Comparison of ENCODE assay signal across 9 cellular contexts in the genomic region with DNA sequence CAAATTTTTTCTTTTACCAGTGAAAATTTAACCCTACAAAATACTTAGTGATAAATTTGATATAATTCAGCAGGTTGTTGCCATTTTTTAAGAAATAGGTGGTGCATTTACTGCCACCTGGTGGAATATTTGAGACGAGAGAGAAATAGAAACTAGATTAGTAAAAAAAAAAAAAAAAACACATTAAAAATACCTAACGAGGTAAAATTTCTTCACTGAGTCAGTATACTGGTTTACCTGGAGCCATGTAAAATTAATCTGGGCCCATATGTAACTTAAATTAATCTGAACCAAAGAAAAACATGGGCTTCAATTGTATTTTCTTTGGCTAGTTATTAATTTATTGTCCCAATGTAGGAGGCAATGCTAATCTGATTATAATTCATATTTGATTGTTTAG.
DNase-seq lines count a peak whose midpoint lies in the region; ATAC-seq and TF ChIP-seq lines count a peak whose summit lies in the region.
"Had no signal": no experiment of that assay in that cellular context is flagged by ENCODE, and none has a peak within 500 bp of the region (broad histone marks: within the 10 kb centered on the region; RNA-seq: fewer than 3 reads in every experiment).

No MANE protein-coding gene starts in this region.

- in situ Hi-C loops in GM13976 (cut with MboI; ENCODE audit: low sequenced_read_pairs, unreplicated experiment) = loop anchor here (10.0 kb wide), 1 partner anchor 630 kb away; no protein-coding TSS in a partner anchor

- peak overlapping the region; percentile 70 for H2AFZ ChIP-seq in PC-3 (ENCODE audit: low read length)

- DNase-seq in AG08395 (ENCODE audit: low spot score) (peak; percentile 24), GM13976 (ENCODE audit: low spot score) (no peak), PC-3 (peak; percentile 53), fibroblast of mammary gland (ENCODE audit: low read depth) (peak; percentile 52), superior temporal gyrus (ENCODE audit: extremely low spot score) (peak; percentile 70), middle frontal gyrus (ENCODE audit: extremely low spot score, low spot score) (no peak)

- no peak overlapping the region for H3K9ac ChIP-seq in PC-3 (ENCODE audit: low read length)

- no peak overlapping the region for H3K27ac ChIP-seq in PC-3 (ENCODE audit: low read length)
- H3K27ac ChIP-seq: HL-60 had no signal

- no peaks in the 10 kb centered on the region for H3K9me3 ChIP-seq in PC-3 (ENCODE audit: low read length)

- TF ChIP-seq CTCF in GM13976 (IDR thresholded peaks at IDR 0.05; ENCODE audit: borderline replicate concordance, control extremely low read depth, extremely low read depth, insufficient read depth, missing control alignments) (peak; percentile 16), PC-3 (conservative IDR thresholded peaks at IDR 0.05; ENCODE audit: low read depth, low read length) (peak; percentile 66; the same call in 1 of the 2 replicates), fibroblast of mammary gland (conservative IDR thresholded peaks at IDR 0.05; ENCODE audit: control insufficient read depth, insufficient read depth, low read depth, low read length) (peak; percentile 47)

- CTCF ChIA-PET in PC-3 (lab: Charles Lee) = no interaction called here

- no peaks in the 10 kb centered on the region for H3K4me1 ChIP-seq in PC-3 (ENCODE audit: insufficient read depth, low read length)

- H3K4me2 ChIP-seq in PC-3 (ENCODE audit: low read length) = peak overlapping the region; percentile 39

- POLR2A ChIA-PET in PC-3 (lab: Charles Lee; ENCODE audit: unreplicated experiment) = no interaction called here

- no peaks in the 10 kb centered on the region for H3K9me2 ChIP-seq in PC-3 (replicated peaks; ENCODE audit: low read length)

- no peaks in the 10 kb centered on the region for H3K27me3 ChIP-seq in PC-3 (ENCODE audit: low read length)

- no TSS peak for BruUV-seq in PC-3 (replicated peaks; lab: Mats Ljungman, UMichigan)

- no peaks in the 10 kb centered on the region for H3K36me3 ChIP-seq in PC-3 (ENCODE audit: low read depth, low read length)

- no peaks in the 10 kb centered on the region for H3K79me2 ChIP-seq in PC-3 (ENCODE audit: low read length)

- ATAC-seq in PC-3 = no peak
- no peak for ATAC-seq in HG02642 (IDR thresholded peaks at IDR 0.05; ENCODE audit: poor library complexity, unreplicated experiment)
- no peak for ATAC-seq in HG03108 (IDR thresholded peaks at IDR 0.05; ENCODE audit: unreplicated experiment)

- H3K4me3 ChIP-seq in PC-3 (ENCODE audit: low read length) = no peak overlapping the region
- H3K4me3 ChIP-seq in fibroblast of mammary gland (ENCODE audit: control insufficient read depth, low read depth, low read length) = no peak overlapping the region

- intact Hi-C loops in PC-3 (cut with micrococcal nuclease) = loop anchor here (2.0 to 5.0 kb wide), 4 partner anchors 62 to 630 kb away; no protein-coding TSS in a partner anchor

- no peaks in the 10 kb centered on the region for H3F3A ChIP-seq in PC-3 (ENCODE audit: low read length, unreplicated experiment)

- H4K20me1 ChIP-seq in PC-3 (ENCODE audit: low read length) = no peaks in the 10 kb centered on the region

Comparison
In these comparisons a context has a peak if more than half of its experiments do, and no peak if none do; other contexts are left out.
1. DNase-seq: peak in AG08395 (single experiment), PC-3 (single experiment), fibroblast of mammary gland (single experiment) and superior temporal gyrus (single experiment); none in GM13976 (single experiment) and middle frontal gyrus (single experiment).
2. CTCF ChIP-seq: peak in every context shown above with its lines; median percentile 66 in PC-3; 47 in fibroblast of mammary gland; 16 in GM13976.